Comparison of ENCODE assay signal across 24 cellular contexts in the genomic region with DNA sequence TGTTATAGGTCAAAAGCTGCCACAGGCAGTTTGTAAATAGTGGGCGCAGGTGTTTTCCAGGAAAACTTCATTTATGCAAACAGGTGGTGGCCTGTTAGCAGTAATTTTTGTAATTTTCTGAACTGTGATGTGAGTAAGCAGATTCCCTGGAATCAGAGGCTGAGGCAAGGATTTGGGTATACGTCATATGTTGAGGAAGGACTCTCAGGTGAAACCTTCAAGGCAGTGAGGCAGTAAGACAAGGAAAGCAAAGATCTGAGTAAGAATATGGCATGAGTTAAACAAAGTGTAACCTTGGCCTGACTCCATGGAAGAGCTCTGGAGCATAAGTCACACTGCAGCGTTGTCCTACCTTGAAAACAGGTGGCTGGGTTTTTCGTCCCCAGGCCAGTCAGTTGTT.
"Had no signal": no experiment of that assay in that cellular context is flagged by ENCODE, and none has a peak within 500 bp of the region (broad histone marks: within the 10 kb centered on the region; RNA-seq: fewer than 3 reads in every experiment).

No MANE protein-coding gene starts in this region.

- H3K27me3 ChIP-seq: ovary, tibial nerve, vagina had no signal

- H3K4me1 ChIP-seq: left ventricle myocardium inferior, tibial nerve, vagina had no signal

- H3K27ac ChIP-seq: left ventricle myocardium inferior, ovary, skin epidermis, tibial nerve, vagina had no signal

- FAIRE-seq: islet of Langerhans, kidney had no signal

- ATAC-seq: mucosa of descending colon; naive thymus-derived CD4-positive, alpha-beta T cell; natural killer cell treated with Interleukin-12 subunit alpha and Interleukin-12 subunit beta and Interleukin-15 and Interleukin-18, amount 100 ng/mL, for 72 hours; right cardiac atrium; sciatic nerve; stimulated activated effector memory CD8-positive, alpha-beta T cell treated with anti-CD3 and anti-CD28 coated beads, Interleukin-12 subunit alpha, Interleukin-12 subunit beta, amount 100 ng/mL, for 72 hours; stimulated activated naive CD8-positive, alpha-beta T cell treated with anti-CD3 and anti-CD28 coated beads, Interleukin-15, amount 100 ng/mL, for 72 hours had no signal

- H3K9me3 ChIP-seq: left ventricle myocardium inferior, mucosa of descending colon, ovary, tibial nerve, vagina had no signal

- DNase-seq: hypothalamus; immature natural killer cell; kidney; left ventricle myocardium inferior; midbrain; mucosa of descending colon; naive thymus-derived CD4-positive, alpha-beta T cell; ovary; retina; right cardiac atrium; stimulated activated CD4-positive, alpha-beta T cell treated with anti-CD3 and anti-CD28 coated beads, Interleukin-12 subunit alpha, Interleukin-12 subunit beta, amount 100 ng/mL, for 4 hours; stimulated activated CD4-positive, alpha-beta T cell treated with anti-CD3 and anti-CD28 coated beads, Interleukin-15, amount 100 ng/mL, for 24 hours; stimulated activated CD4-positive, alpha-beta T cell treated with anti-CD3 and anti-CD28 coated beads, Interleukin-2, amount 100 ng/mL, for 24 hours; stimulated activated CD4-positive, alpha-beta T cell treated with anti-CD3 and anti-CD28 coated beads, Interleukin-4, amount 100 ng/mL, for 24 hours; stimulated activated naive CD4-positive, alpha-beta T cell treated with Interleukin-2 at 50 U/mL for 16 hours; stimulated activated naive CD8-positive, alpha-beta T cell treated with anti-CD3 and anti-CD28 coated beads, Interleukin-15, amount 100 ng/mL, for 72 hours; substantia nigra had no signal

- H3K4me3 ChIP-seq: left ventricle myocardium inferior, mucosa of descending colon, ovary, skin epidermis, tibial nerve, vagina had no signal

- H3K36me3 ChIP-seq: left ventricle myocardium inferior, ovary, tibial nerve, vagina had no signal
